ENCODE assay signal across 23 cellular contexts in the genomic region with DNA sequence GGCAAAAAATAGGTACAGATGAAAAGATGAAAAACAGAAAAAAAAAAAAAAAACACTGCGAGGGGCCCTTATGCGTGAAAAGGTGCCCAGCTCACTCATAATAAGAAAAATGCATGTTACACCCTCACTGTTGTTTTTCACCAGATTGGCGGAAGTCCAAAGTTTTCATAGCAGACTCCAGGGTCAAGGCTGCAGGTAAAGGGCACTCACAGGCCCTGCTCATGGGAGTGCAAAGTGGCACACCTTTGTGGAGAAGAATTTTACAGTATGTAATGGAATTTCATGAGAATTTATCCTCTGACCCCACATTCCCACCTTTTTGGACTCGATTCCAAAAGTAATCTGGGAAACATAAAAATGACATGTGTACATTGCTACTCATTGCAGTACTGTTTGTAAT.
A peak's percentile ranks its signal among the peaks of the same experiment; 100 is the strongest.
DNase-seq lines count a peak whose midpoint lies in the region; ATAC-seq, FAIRE-seq and TF ChIP-seq lines count a peak whose summit lies in the region.
"Had no signal": no experiment of that assay in that cellular context is flagged by ENCODE, and none has a peak within 500 bp of the region (broad histone marks: within the 10 kb centered on the region; RNA-seq: fewer than 3 reads in every experiment).

No MANE protein-coding gene starts in this region.

- TF ChIP-seq RAD21 in HepG2 (CRISPR knock-in tag; IDR thresholded peaks at IDR 0.05) = no peak

- H2AFZ ChIP-seq in HepG2 (ENCODE audit: low read length) = no peak overlapping the region

- H3K4me1 ChIP-seq in HepG2 (ENCODE audit: insufficient read depth, low read length) (peaks cover 25% of the 10 kb centered on the region), uterus (no peaks in the 10 kb centered on the region), tibial nerve (peaks cover 0 to 8% (median 0%) of the 10 kb centered on the region in 4 donors)
- H3K4me1 ChIP-seq: Caco-2 had no signal

- FAIRE-seq in HepG2 (lab: Jason Lieb, UNC) = no peak
- FAIRE-seq: A204.1, D721Med, G401.6, GM12892, H54 had no signal

- CTCF ChIA-PET in HepG2 (lab: Yijun Ruan, JAX; ENCODE audit: low intra/inter-chr PET ratio, low total read pairs) = no interaction called here

- ATAC-seq in HepG2 = peak; percentile 75
- ATAC-seq: CD8-positive, alpha-beta T cell had no signal

- TF ChIP-seq EP300 in HepG2 (IDR thresholded peaks at IDR 0.05; ENCODE audit: low read depth in 2 of 2, low read length in 2 of 2) (peak in 1 of 2 experiments; percentile 69; a peak in 2 of 4 replicates), HepG2 (CRISPR knock-in tag; IDR thresholded peaks at IDR 0.05; ENCODE audit: borderline replicate concordance) (no peak), tibial nerve (IDR thresholded peaks at IDR 0.05) (no peak)

- DNase-seq in DMS 273 (lab: John Stamatoyannopoulos, UW; ENCODE audit: unreplicated experiment) (peak; percentile 41), DMS 273 treated with DMSO at 0.1 percent for 48 hours (lab: John Stamatoyannopoulos, UW) (no peak), LoVo (ENCODE audit: low spot score) (peak; percentile 26), HepG2 (ENCODE audit: low spot score) (peak; percentile 77), uterus (no peak), tibial nerve (ENCODE audit: low spot score in 2 of 2) (no peak), NCI-H1105 treated with DMSO at 0.1 percent for 48 hours (lab: John Stamatoyannopoulos, UW) (no peak)
- DNase-seq: Caco-2; CD4-positive, CD25-positive, alpha-beta regulatory T cell; CD8-positive, alpha-beta T cell; DMS153; DND-41; GOT3; HFFc6 had no signal

- TF ChIP-seq CTCF in HepG2 (CRISPR knock-in tag; IDR thresholded peaks at IDR 0.05) = no peak
- TF ChIP-seq CTCF in uterus (IDR thresholded peaks at IDR 0.05) = no peak
- no peak for TF ChIP-seq CTCF in tibial nerve (IDR thresholded peaks at IDR 0.05)

- WGBS in HepG2 (ENCODE audit: low lambda C conversion rate) = 67% methylated on average over 4 of the region's 4 CpGs
- WGBS in tibial nerve, 2 donors = 82% methylated on average over 4 of the region's 4 CpGs

- H3K9me3 ChIP-seq in HepG2 (ENCODE audit: low read length) (no peaks in the 10 kb centered on the region), uterus (no peaks in the 10 kb centered on the region), tibial nerve (no peaks in the 10 kb centered on the region)
- H3K9me3 ChIP-seq: BLaER1, Caco-2, HAP-1 had no signal

- no peak for TF ChIP-seq POLR2A in HepG2 (IDR thresholded peaks at IDR 0.05; ENCODE audit: insufficient read depth in 1 of 2, low read depth in 2 of 2, low read length in 2 of 2)
- TF ChIP-seq POLR2A in uterus (IDR thresholded peaks at IDR 0.05) = no peak
- no peak for TF ChIP-seq POLR2A in tibial nerve (IDR thresholded peaks at IDR 0.05)

- no TSS peak for BruUV-seq in HepG2 (replicated peaks; lab: Mats Ljungman, UMichigan)

- in situ Hi-C loops in HepG2 (cut with HindIII; ENCODE audit: extremely low pct_ligation_motif_present, low pct_unique_long_range_greater_than_20kb) = no loop called here

- intact Hi-C loops in HepG2 (cut with micrococcal nuclease; ENCODE audit: unreplicated experiment) (no loop called here), uterus (cut with DNase I; ENCODE audit: low total_unique reads) (no loop called here)

- peak overlapping the region; percentile 29 for H3K27ac ChIP-seq in HepG2 (ENCODE audit: extremely low read length, insufficient read depth, low read length)
- H3K27ac ChIP-seq in uterus = no peak overlapping the region
- H3K27ac ChIP-seq in tibial nerve = no peak overlapping the region
- H3K27ac ChIP-seq: 22Rv1, BLaER1, C4-2B had no signal

- no peaks in the 10 kb centered on the region for H4K20me1 ChIP-seq in HepG2 (ENCODE audit: insufficient read depth, low read length)
- H4K20me1 ChIP-seq: BLaER1 had no signal

- H3K4me2 ChIP-seq in HepG2 (ENCODE audit: low read depth, low read length) = no peak overlapping the region
- H3K4me2 ChIP-seq: BLaER1 had no signal

- no peaks in the 10 kb centered on the region; a peak in 2 of 5 replicates for H3K36me3 ChIP-seq in HepG2 (replicated peaks in 1 of 2; ENCODE audit: control insufficient read depth in 1 of 2, insufficient read depth in 2 of 2, low read length in 2 of 2)
- H3K36me3 ChIP-seq in uterus = no peaks in the 10 kb centered on the region
- no peaks in the 10 kb centered on the region for H3K36me3 ChIP-seq in tibial nerve
- H3K36me3 ChIP-seq: HAP-1 had no signal

- H3K79me2 ChIP-seq in HepG2 (ENCODE audit: insufficient read depth, low read length) = no peaks in the 10 kb centered on the region

- no peak overlapping the region for H3K9ac ChIP-seq in HepG2 (ENCODE audit: insufficient read depth, low read depth, low read length)
- H3K9ac ChIP-seq: BLaER1 had no signal

- H3K27me3 ChIP-seq in HepG2 (ENCODE audit: control insufficient read depth in 1 of 2, insufficient read depth in 2 of 2, low read length in 2 of 2) (no peaks in the 10 kb centered on the region), uterus (no peaks in the 10 kb centered on the region), tibial nerve (no peaks in the 10 kb centered on the region)
- H3K27me3 ChIP-seq: BLaER1 had no signal

- POLR2A ChIA-PET in HepG2 (lab: Yijun Ruan, JAX) = no interaction called here

- H3K4me3 ChIP-seq in HepG2 (replicated peaks in 1 of 3; ENCODE audit: insufficient read depth in 1 of 3, low read depth in 2 of 3, low read length in 3 of 3) (no peak overlapping the region), uterus (no peak overlapping the region), tibial nerve (no peak overlapping the region)
- H3K4me3 ChIP-seq: BLaER1, HAP-1 had no signal

TF ChIP-seq in HepG2, 621 proteins besides CTCF, POLR2A, EP300 and RAD21 (continues in another document):
- peak; percentile 20; the same call in 1 of the 2 replicates for TF ChIP-seq FOXK1 (CRISPR knock-in tag; IDR thresholded peaks at IDR 0.05; ENCODE audit: borderline replicate concordance, low read depth)
- TF ChIP-seq HOXA3 (CRISPR knock-in tag; IDR thresholded peaks at IDR 0.05) = peak; percentile 42; the same call in 1 of the 2 replicates
- TF ChIP-seq NR2F1 (CRISPR knock-in tag; IDR thresholded peaks at IDR 0.05) = peak; percentile 90 to 94
- TF ChIP-seq, protein P1, sequence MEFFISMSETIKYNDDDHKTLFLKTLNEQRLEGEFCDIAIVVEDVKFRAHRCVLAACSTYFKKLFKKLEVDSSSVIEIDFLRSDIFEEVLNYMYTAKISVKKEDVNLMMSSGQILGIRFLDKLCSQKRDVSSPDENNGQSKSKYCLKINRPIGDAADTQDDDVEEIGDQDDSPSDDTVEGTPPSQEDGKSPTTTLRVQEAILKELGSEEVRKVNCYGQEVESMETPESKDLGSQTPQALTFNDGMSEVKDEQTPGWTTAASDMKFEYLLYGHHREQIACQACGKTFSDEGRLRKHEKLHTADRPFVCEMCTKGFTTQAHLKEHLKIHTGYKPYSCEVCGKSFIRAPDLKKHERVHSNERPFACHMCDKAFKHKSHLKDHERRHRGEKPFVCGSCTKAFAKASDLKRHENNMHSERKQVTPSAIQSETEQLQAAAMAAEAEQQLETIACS (CRISPR knock-in tag; IDR thresholded peaks at IDR 0.05) = no peak
- TF ChIP-seq, protein P2, sequence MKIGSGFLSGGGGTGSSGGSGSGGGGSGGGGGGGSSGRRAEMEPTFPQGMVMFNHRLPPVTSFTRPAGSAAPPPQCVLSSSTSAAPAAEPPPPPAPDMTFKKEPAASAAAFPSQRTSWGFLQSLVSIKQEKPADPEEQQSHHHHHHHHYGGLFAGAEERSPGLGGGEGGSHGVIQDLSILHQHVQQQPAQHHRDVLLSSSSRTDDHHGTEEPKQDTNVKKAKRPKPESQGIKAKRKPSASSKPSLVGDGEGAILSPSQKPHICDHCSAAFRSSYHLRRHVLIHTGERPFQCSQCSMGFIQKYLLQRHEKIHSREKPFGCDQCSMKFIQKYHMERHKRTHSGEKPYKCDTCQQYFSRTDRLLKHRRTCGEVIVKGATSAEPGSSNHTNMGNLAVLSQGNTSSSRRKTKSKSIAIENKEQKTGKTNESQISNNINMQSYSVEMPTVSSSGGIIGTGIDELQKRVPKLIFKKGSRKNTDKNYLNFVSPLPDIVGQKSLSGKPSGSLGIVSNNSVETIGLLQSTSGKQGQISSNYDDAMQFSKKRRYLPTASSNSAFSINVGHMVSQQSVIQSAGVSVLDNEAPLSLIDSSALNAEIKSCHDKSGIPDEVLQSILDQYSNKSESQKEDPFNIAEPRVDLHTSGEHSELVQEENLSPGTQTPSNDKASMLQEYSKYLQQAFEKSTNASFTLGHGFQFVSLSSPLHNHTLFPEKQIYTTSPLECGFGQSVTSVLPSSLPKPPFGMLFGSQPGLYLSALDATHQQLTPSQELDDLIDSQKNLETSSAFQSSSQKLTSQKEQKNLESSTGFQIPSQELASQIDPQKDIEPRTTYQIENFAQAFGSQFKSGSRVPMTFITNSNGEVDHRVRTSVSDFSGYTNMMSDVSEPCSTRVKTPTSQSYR (CRISPR knock-in tag; IDR thresholded peaks at IDR 0.05; ENCODE audit: borderline replicate concordance) = no peak
- TF ChIP-seq, protein P3, sequence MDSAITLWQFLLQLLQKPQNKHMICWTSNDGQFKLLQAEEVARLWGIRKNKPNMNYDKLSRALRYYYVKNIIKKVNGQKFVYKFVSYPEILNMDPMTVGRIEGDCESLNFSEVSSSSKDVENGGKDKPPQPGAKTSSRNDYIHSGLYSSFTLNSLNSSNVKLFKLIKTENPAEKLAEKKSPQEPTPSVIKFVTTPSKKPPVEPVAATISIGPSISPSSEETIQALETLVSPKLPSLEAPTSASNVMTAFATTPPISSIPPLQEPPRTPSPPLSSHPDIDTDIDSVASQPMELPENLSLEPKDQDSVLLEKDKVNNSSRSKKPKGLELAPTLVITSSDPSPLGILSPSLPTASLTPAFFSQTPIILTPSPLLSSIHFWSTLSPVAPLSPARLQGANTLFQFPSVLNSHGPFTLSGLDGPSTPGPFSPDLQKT (CRISPR knock-in tag; IDR thresholded peaks at IDR 0.05; ENCODE audit: borderline replicate concordance) = no peak
- TF ChIP-seq ZNF264 (CRISPR knock-in tag; IDR thresholded peaks at IDR 0.05) = 0 out of 2 replicates have a peak, but pooled peaks have one; percentile 36
- TF ChIP-seq, protein P4, sequence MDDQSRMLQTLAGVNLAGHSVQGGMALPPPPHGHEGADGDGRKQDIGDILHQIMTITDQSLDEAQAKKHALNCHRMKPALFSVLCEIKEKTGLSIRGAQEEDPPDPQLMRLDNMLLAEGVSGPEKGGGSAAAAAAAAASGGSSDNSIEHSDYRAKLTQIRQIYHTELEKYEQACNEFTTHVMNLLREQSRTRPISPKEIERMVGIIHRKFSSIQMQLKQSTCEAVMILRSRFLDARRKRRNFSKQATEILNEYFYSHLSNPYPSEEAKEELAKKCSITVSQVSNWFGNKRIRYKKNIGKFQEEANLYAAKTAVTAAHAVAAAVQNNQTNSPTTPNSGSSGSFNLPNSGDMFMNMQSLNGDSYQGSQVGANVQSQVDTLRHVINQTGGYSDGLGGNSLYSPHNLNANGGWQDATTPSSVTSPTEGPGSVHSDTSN (CRISPR knock-in tag; IDR thresholded peaks at IDR 0.05; ENCODE audit: borderline replicate concordance) = no peak
- TF ChIP-seq FOXK2 (IDR thresholded peaks at IDR 0.05) = no peak
- no peak for TF ChIP-seq FIP1L1 (IDR thresholded peaks at IDR 0.05; ENCODE audit: borderline replicate concordance, insufficient read depth, low read depth, low read length)

Comparison
In these comparisons a context has a peak if more than half of its experiments do, and no peak if none do; other contexts are left out.
1. DNase-seq: peak in DMS 273 (single experiment), LoVo (single experiment) and HepG2 (single experiment); none in DMS 273 treated with DMSO at 0.1 percent for 48 hours (single experiment), uterus (0 of 2), tibial nerve (0 of 2) and NCI-H1105 treated with DMSO at 0.1 percent for 48 hours (single experiment).